Comparison of ENCODE assay signal across 1 cellular context in the genomic region with DNA sequence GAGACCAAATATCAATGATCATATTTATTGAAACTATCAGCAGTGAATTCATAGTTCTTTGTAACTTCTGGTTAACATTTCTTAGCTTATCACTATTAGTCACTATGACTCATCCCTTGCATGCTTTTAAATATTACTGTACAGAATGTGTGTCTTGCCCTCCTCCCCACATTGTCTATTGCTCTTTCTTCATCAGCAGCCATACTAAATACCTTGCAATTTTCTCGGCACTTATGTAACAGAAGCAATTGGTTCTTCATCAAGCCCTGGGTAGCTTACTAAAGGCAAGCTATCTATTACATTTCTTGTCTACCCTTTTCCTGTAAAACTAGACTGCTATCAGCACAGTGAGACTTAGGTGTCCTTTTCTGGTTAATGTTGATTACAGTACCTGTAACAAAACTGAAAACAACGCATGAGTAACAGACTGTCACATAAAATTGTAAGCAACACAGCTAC.
TF ChIP-seq lines count a peak whose summit lies in the region.

No MANE protein-coding gene starts in this region.

TF ChIP-seq in K562, 482 proteins besides CTCF, POLR2A, EP300 and RAD21 (continues in another document):
- TF ChIP-seq, protein P1, sequence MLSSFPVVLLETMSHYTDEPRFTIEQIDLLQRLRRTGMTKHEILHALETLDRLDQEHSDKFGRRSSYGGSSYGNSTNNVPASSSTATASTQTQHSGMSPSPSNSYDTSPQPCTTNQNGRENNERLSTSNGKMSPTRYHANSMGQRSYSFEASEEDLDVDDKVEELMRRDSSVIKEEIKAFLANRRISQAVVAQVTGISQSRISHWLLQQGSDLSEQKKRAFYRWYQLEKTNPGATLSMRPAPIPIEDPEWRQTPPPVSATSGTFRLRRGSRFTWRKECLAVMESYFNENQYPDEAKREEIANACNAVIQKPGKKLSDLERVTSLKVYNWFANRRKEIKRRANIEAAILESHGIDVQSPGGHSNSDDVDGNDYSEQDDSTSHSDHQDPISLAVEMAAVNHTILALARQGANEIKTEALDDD (IDR thresholded peaks at IDR 0.05), result peak; percentile 15; the same call in 1 of the 2 replicates
- TF ChIP-seq DACH1 (IDR thresholded peaks at IDR 0.05; ENCODE audit: partially characterized antibody) (peak; percentile 40), FOXA3 (CRISPR knock-in tag; conservative IDR thresholded peaks at IDR 0.05 in 1 of 2, IDR thresholded peaks at IDR 0.05 in 1 of 2) (no peak), CC2D1A (IDR thresholded peaks at IDR 0.05) (no peak), HDAC1 (IDR thresholded peaks at IDR 0.05) (no peak), ARHGAP35 (IDR thresholded peaks at IDR 0.05; ENCODE audit: partially characterized antibody) (no peak), DNMT1 (IDR thresholded peaks at IDR 0.05) (no peak), NELFE (IDR thresholded peaks at IDR 0.05; ENCODE audit: insufficient read depth, insufficient read length) (no peak), SLC30A9 (CRISPR knock-in tag; IDR thresholded peaks at IDR 0.05) (no peak), THAP7 (CRISPR knock-in tag; IDR thresholded peaks at IDR 0.05) (no peak), HBP1 (CRISPR knock-in tag; IDR thresholded peaks at IDR 0.05) (no peak), CEBPB (tag; IDR thresholded peaks at IDR 0.05) (0 out of 2 replicates have a peak, but pooled peaks have one; percentile 12), ARID1B (IDR thresholded peaks at IDR 0.05) (peak; percentile 37; the same call in 1 of the 2 replicates), TFAP4 (CRISPR knock-in tag; IDR thresholded peaks at IDR 0.05; ENCODE audit: borderline replicate concordance) (no peak), FOS (IDR thresholded peaks at IDR 0.05; ENCODE audit: extremely low read depth, insufficient read length) (no peak), SMARCA4 (IDR thresholded peaks at IDR 0.05) (no peak), KDM4B (IDR thresholded peaks at IDR 0.05; ENCODE audit: borderline replicate concordance in 2 of 2, low read depth in 1 of 2) (no peak), ATF3 (IDR thresholded peaks at IDR 0.05) (peak; percentile 85), ATF3 (CRISPR knock-in tag; conservative IDR thresholded peaks at IDR 0.05) (no peak), ZNF277 (CRISPR knock-in tag; IDR thresholded peaks at IDR 0.05; ENCODE audit: borderline replicate concordance) (no peak), JUND (IDR thresholded peaks at IDR 0.05; ENCODE audit: borderline replicate concordance, low read depth, low read length) (peak; percentile 82), JUND (tag; IDR thresholded peaks at IDR 0.05; ENCODE audit: borderline replicate concordance, low read depth, low read length) (peak; percentile 82; the same call in 2 of the 3 replicates), TEAD1 (CRISPR knock-in tag; IDR thresholded peaks at IDR 0.05) (no peak), PHTF2 (CRISPR knock-in tag; IDR thresholded peaks at IDR 0.05) (no peak), TSC22D4 (tag; IDR thresholded peaks at IDR 0.05) (no peak), MBD2 (IDR thresholded peaks at IDR 0.05; ENCODE audit: borderline replicate concordance, low read depth) (no peak), ETS1 (conservative IDR thresholded peaks at IDR 0.05; ENCODE audit: control insufficient read depth, low read depth, low read length) (no peak), NUFIP1 (IDR thresholded peaks at IDR 0.05; ENCODE audit: partially characterized antibody) (no peak), CAMTA2 (CRISPR knock-in tag; conservative IDR thresholded peaks at IDR 0.05) (no peak), ZSCAN32 (CRISPR knock-in tag; IDR thresholded peaks at IDR 0.05) (no peak), DPF2 (IDR thresholded peaks at IDR 0.05) (peak; percentile 44; the same call in 1 of the 2 replicates)
- TF ChIP-seq, protein P2, sequence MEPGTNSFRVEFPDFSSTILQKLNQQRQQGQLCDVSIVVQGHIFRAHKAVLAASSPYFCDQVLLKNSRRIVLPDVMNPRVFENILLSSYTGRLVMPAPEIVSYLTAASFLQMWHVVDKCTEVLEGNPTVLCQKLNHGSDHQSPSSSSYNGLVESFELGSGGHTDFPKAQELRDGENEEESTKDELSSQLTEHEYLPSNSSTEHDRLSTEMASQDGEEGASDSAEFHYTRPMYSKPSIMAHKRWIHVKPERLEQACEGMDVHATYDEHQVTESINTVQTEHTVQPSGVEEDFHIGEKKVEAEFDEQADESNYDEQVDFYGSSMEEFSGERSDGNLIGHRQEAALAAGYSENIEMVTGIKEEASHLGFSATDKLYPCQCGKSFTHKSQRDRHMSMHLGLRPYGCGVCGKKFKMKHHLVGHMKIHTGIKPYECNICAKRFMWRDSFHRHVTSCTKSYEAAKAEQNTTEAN (CRISPR knock-in tag; IDR thresholded peaks at IDR 0.05), result no peak
- TF ChIP-seq, protein P3, sequence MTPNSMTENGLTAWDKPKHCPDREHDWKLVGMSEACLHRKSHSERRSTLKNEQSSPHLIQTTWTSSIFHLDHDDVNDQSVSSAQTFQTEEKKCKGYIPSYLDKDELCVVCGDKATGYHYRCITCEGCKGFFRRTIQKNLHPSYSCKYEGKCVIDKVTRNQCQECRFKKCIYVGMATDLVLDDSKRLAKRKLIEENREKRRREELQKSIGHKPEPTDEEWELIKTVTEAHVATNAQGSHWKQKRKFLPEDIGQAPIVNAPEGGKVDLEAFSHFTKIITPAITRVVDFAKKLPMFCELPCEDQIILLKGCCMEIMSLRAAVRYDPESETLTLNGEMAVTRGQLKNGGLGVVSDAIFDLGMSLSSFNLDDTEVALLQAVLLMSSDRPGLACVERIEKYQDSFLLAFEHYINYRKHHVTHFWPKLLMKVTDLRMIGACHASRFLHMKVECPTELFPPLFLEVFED (CRISPR knock-in tag; conservative IDR thresholded peaks at IDR 0.05), result no peak
- TF ChIP-seq, protein P4, sequence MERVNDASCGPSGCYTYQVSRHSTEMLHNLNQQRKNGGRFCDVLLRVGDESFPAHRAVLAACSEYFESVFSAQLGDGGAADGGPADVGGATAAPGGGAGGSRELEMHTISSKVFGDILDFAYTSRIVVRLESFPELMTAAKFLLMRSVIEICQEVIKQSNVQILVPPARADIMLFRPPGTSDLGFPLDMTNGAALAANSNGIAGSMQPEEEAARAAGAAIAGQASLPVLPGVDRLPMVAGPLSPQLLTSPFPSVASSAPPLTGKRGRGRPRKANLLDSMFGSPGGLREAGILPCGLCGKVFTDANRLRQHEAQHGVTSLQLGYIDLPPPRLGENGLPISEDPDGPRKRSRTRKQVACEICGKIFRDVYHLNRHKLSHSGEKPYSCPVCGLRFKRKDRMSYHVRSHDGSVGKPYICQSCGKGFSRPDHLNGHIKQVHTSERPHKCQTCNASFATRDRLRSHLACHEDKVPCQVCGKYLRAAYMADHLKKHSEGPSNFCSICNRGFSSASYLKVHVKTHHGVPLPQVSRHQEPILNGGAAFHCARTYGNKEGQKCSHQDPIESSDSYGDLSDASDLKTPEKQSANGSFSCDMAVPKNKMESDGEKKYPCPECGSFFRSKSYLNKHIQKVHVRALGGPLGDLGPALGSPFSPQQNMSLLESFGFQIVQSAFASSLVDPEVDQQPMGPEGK (CRISPR knock-in tag; IDR thresholded peaks at IDR 0.05; ENCODE audit: borderline replicate concordance), result no peak
- TF ChIP-seq, protein P5, sequence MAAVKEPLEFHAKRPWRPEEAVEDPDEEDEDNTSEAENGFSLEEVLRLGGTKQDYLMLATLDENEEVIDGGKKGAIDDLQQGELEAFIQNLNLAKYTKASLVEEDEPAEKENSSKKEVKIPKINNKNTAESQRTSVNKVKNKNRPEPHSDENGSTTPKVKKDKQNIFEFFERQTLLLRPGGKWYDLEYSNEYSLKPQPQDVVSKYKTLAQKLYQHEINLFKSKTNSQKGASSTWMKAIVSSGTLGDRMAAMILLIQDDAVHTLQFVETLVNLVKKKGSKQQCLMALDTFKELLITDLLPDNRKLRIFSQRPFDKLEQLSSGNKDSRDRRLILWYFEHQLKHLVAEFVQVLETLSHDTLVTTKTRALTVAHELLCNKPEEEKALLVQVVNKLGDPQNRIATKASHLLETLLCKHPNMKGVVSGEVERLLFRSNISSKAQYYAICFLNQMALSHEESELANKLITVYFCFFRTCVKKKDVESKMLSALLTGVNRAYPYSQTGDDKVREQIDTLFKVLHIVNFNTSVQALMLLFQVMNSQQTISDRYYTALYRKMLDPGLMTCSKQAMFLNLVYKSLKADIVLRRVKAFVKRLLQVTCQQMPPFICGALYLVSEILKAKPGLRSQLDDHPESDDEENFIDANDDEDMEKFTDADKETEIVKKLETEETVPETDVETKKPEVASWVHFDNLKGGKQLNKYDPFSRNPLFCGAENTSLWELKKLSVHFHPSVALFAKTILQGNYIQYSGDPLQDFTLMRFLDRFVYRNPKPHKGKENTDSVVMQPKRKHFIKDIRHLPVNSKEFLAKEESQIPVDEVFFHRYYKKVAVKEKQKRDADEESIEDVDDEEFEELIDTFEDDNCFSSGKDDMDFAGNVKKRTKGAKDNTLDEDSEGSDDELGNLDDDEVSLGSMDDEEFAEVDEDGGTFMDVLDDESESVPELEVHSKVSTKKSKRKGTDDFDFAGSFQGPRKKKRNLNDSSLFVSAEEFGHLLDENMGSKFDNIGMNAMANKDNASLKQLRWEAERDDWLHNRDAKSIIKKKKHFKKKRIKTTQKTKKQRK (IDR thresholded peaks at IDR 0.05; ENCODE audit: borderline replicate concordance, low read depth, low read length), result no peak
